ENCODE assay signal across 16 cellular contexts in the genomic region with DNA sequence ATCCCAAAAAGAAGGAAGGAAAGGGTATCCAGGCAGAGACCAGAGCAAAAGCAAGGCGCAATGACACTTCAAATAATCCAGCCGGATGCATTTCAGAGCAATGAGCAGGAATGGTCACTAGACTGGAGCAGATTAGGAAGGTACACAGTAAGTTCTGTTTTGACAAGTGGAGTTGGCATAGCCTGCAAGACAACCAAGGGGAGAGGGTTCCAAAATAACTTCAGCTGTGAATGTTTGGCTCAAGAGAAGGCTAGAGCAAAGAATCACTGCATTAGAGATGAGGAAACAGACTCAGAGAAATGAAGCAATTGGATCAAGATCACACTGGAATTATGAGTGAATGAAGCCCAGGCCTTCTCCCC.
A peak's percentile ranks its signal among the peaks of the same experiment; 100 is the strongest.
DNase-seq lines count a peak whose midpoint lies in the region; ATAC-seq and TF ChIP-seq lines count a peak whose summit lies in the region.
"Had no signal": no experiment of that assay in that cellular context is flagged by ENCODE, and none has a peak within 500 bp of the region (broad histone marks: within the 10 kb centered on the region; RNA-seq: fewer than 3 reads in every experiment).

No MANE protein-coding gene starts in this region.

- ATAC-seq in Right ventricle myocardium inferior (peak; percentile 72), heart right ventricle (peak in 7 of 8 donors; percentile 58 to 88 (median 82)), GM18868 (IDR thresholded peaks at IDR 0.05; ENCODE audit: unreplicated experiment) (no peak), GM21737 (IDR thresholded peaks at IDR 0.05; ENCODE audit: unreplicated experiment) (no peak)
- ATAC-seq: GM12878 had no signal

- no peak overlapping the region for H2BK12ac ChIP-seq in mesenchymal stem cell (ENCODE audit: low read length in 2 of 2)

- H2AK5ac ChIP-seq in mesenchymal stem cell (ENCODE audit: low read length, severe bottlenecking) = no peak overlapping the region

- H3K4me1 ChIP-seq in heart right ventricle = peaks cover 0 to 11% (median 0%) of the 10 kb centered on the region in 9 donors
- H3K4me1 ChIP-seq in mesenchymal stem cell (ENCODE audit: control insufficient read depth, insufficient read depth, low read depth, low read length) = no peaks in the 10 kb centered on the region
- H3K4me1 ChIP-seq: HAP-1 had no signal

- WGBS in heart right ventricle, 2 donors = 66 to 69% methylated on average over 2 of the region's 2 CpGs
- WGBS in mesenchymal stem cell = 100% methylated on average over 2 of the region's 2 CpGs

- H4K8ac ChIP-seq in mesenchymal stem cell (ENCODE audit: low read length) = no peak overlapping the region

- no peak overlapping the region for H2BK5ac ChIP-seq in mesenchymal stem cell (ENCODE audit: low read depth, low read length, poor library complexity, severe bottlenecking)

- H3K36me3 ChIP-seq in heart right ventricle (no peaks in the 10 kb centered on the region), mesenchymal stem cell (ENCODE audit: control insufficient read depth in 1 of 2, insufficient read depth in 2 of 2, low read depth in 1 of 2, low read length in 2 of 2) (no peaks in the 10 kb centered on the region)
- H3K36me3 ChIP-seq: BLaER1 treated with 17β-estradiol and CSF1 and Interleukin-3, amounts not matched to agents 10 nM and 100 nM; HAP-1 had no signal

- no peak overlapping the region for H3K9ac ChIP-seq in mesenchymal stem cell (ENCODE audit: low read length)
- H3K9ac ChIP-seq: BLaER1 treated with 17β-estradiol and CSF1 and Interleukin-3, amounts not matched to agents 10 nM and 100 nM had no signal

- H3K23ac ChIP-seq in mesenchymal stem cell (ENCODE audit: low read length in 2 of 2) = no peak overlapping the region

- no peak for TF ChIP-seq CTCF in heart right ventricle (IDR thresholded peaks at IDR 0.05)

- no peak overlapping the region for H3K4me3 ChIP-seq in heart right ventricle
- no peak overlapping the region for H3K4me3 ChIP-seq in mesenchymal stem cell (ENCODE audit: insufficient read depth in 1 of 2, low read depth in 1 of 2, low read length in 2 of 2)
- H3K4me3 ChIP-seq: BLaER1 treated with 17β-estradiol and CSF1 and Interleukin-3, amounts not matched to agents 10 nM and 100 nM; GM12878; HAP-1 had no signal

- intact Hi-C loops in Right ventricle myocardium inferior (cut with DNase I) (loop anchor here (1.0 to 10.0 kb wide), 2 partner anchors 119 to 365 kb away; no protein-coding TSS in a partner anchor), cardiac septum (cut with DNase I) (loop anchor here (5.0 to 10.0 kb wide), 3 partner anchors 47 to 115 kb away; no protein-coding TSS in a partner anchor), heart right ventricle (cut with DNase I) (loop anchor here in 2 of 10 donors (10.0 kb wide), 2 partner anchors 115 to 375 kb away; no protein-coding TSS in a partner anchor)

- no peak overlapping the region for H2BK120ac ChIP-seq in mesenchymal stem cell (ENCODE audit: low read depth, low read length)

- H3K27me3 ChIP-seq in heart right ventricle (peaks cover 0 to 63% (median 0%) of the 10 kb centered on the region in 7 donors), mesenchymal stem cell (ENCODE audit: control insufficient read depth in 1 of 2, insufficient read depth in 1 of 2, low read length in 2 of 2) (peaks cover 0 to 15% of the 10 kb centered on the region in 2 experiments)

- no peak overlapping the region for H3K4me2 ChIP-seq in mesenchymal stem cell (ENCODE audit: low read length, poor library complexity, severe bottlenecking)
- H3K4me2 ChIP-seq: BLaER1 treated with 17β-estradiol and CSF1 and Interleukin-3, amounts not matched to agents 10 nM and 100 nM had no signal

- no peaks in the 10 kb centered on the region for H3K9me3 ChIP-seq in heart right ventricle
- H3K9me3 ChIP-seq in mesenchymal stem cell (ENCODE audit: control insufficient read depth, low read length) = no peaks in the 10 kb centered on the region
- H3K9me3 ChIP-seq: HAP-1 had no signal

- H3K27ac ChIP-seq in heart right ventricle (peak overlapping the region in 5 of 10 donors; percentile 54 to 62 (median 58)), mesenchymal stem cell (ENCODE audit: low read length, poor library complexity, severe bottlenecking) (no peak overlapping the region)
- H3K27ac ChIP-seq: 22Rv1; BLaER1 treated with 17β-estradiol and CSF1 and Interleukin-3, amounts not matched to agents 10 nM and 100 nM had no signal

- H3K79me1 ChIP-seq in mesenchymal stem cell (replicated peaks; ENCODE audit: low read length, poor library complexity, severe bottlenecking) = no peaks in the 10 kb centered on the region

- H2BK15ac ChIP-seq in mesenchymal stem cell (ENCODE audit: low read depth, poor library complexity, severe bottlenecking) = no peak overlapping the region

- no peak overlapping the region for H2AFZ ChIP-seq in mesenchymal stem cell (ENCODE audit: low read depth, low read length)

- no peak overlapping the region for H3K18ac ChIP-seq in mesenchymal stem cell (ENCODE audit: low read depth in 1 of 2, low read length in 2 of 2)

- DNase-seq in Right ventricle myocardium inferior (ENCODE audit: missing footprints) (no peak), cardiac septum (ENCODE audit: low spot score) (no peak), heart right ventricle (no peak), mesenchymal stem cell (no peak), NCI-H1436 (lab: John Stamatoyannopoulos, UW) (no peak)
- no peak for DNase-seq in stimulated activated CD4-positive, alpha-beta T cell treated with anti-CD3 and anti-CD28 coated beads, Interleukin-4, amount 100 ng/mL, for 4 hours
- DNase-seq: Calu3; CD4-positive, alpha-beta T cell; DMS 273 treated with DMSO at 0.1 percent for 48 hours; DMS79 had no signal

- H4K91ac ChIP-seq in mesenchymal stem cell (ENCODE audit: low read length) = peak overlapping the region; percentile 15

- no peak overlapping the region for H3K4ac ChIP-seq in mesenchymal stem cell (ENCODE audit: low read depth in 1 of 2, low read length in 2 of 2)

- no peak overlapping the region for H3K14ac ChIP-seq in mesenchymal stem cell (ENCODE audit: low read length in 2 of 2)

Comparison
In these comparisons a context has a peak if more than half of its experiments do, and no peak if none do; other contexts are left out.
1. ATAC-seq: peak in Right ventricle myocardium inferior (single experiment) and heart right ventricle (7 of 8); none in GM18868 (single experiment) and GM21737 (single experiment).